ENCODE assay signal across 20 cellular contexts in genomic region chr5:138849439-138849838, GRCh38. TPM values are rescaled to one million over a fixed set of nuclear protein-coding genes. Genes with fewer than 3 reads are reported as not detected.
DNase-seq lines count a peak whose midpoint lies in the region; ATAC-seq, FAIRE-seq and TF ChIP-seq lines count a peak whose summit lies in the region.
"Had no signal": no experiment of that assay in that cellular context is flagged by ENCODE, and none has a peak within 500 bp of the region (broad histone marks: within the 10 kb centered on the region; RNA-seq: fewer than 3 reads in every experiment).

No MANE protein-coding gene starts in this region.

- H3K36me3 ChIP-seq in mesenchymal stem cell (ENCODE audit: control insufficient read depth in 1 of 2, insufficient read depth in 2 of 2, low read depth in 1 of 2, low read length in 2 of 2) = peaks cover 6 to 7% of the 10 kb centered on the region in 2 experiments
- no peaks in the 10 kb centered on the region for H3K36me3 ChIP-seq in kidney (ENCODE audit: control insufficient read depth in 1 of 2, insufficient read depth in 2 of 2, low read length in 2 of 2)
- H3K36me3 ChIP-seq: brain microvascular endothelial cell, right lobe of liver had no signal

- H2BK5ac ChIP-seq in mesenchymal stem cell (ENCODE audit: low read depth, low read length, poor library complexity, severe bottlenecking) = no peak overlapping the region

- ATAC-seq in A549 (no peak), WTC11 (no peak), HG03571 (IDR thresholded peaks at IDR 0.05; ENCODE audit: unreplicated experiment) (no peak)
- ATAC-seq: T-helper 17 cell had no signal

- DNase-seq in A549 (ENCODE audit: low read depth in 1 of 2, low spot score in 1 of 2) (no peak), GM03348 (ENCODE audit: low spot score) (peak; percentile 18), WTC11 (ENCODE audit: low spot score) (no peak), mesenchymal stem cell (no peak), kidney (no peak), NCI-H526 treated with DMSO at 0.1 percent for 48 hours (lab: John Stamatoyannopoulos, UW) (no peak), ACHN (no peak)
- DNase-seq: activated B cell treated with CpG ODN at 0.5 μM for 24 hours; activated CD8-positive, alpha-beta memory T cell treated with anti-CD3 and anti-CD28 coated beads for 24 hours; brain microvascular endothelial cell; GOT3; KBM-7; midbrain; NCI-H1105; NCI-H446 treated with DMSO at 0.1 percent for 48 hours; right lobe of liver; SHP77 treated with DMSO at 0.1 percent for 48 hours; T-helper 17 cell had no signal

- no peak for TF ChIP-seq EP300 in A549 (IDR thresholded peaks at IDR 0.05)

- no peak overlapping the region for H4K91ac ChIP-seq in mesenchymal stem cell (ENCODE audit: low read length)

- no peaks in the 10 kb centered on the region for H3K27me3 Mint-ChIP-seq in WTC11 (ENCODE audit: low read depth)
- H3K27me3 Mint-ChIP-seq: activated B cell treated with CpG ODN at 0.5 μM for 24 hours, T-helper 17 cell had no signal

- no peak overlapping the region for H2BK15ac ChIP-seq in mesenchymal stem cell (ENCODE audit: low read depth, poor library complexity, severe bottlenecking)

- peak overlapping the region; percentile 26 for H3K4me2 ChIP-seq in A549
- no peak overlapping the region for H3K4me2 ChIP-seq in mesenchymal stem cell (ENCODE audit: low read length, poor library complexity, severe bottlenecking)

- no peak overlapping the region for H3K23ac ChIP-seq in mesenchymal stem cell (ENCODE audit: low read length in 2 of 2)

- 0 out of 2 replicates have a peak overlapping the region, but pooled peaks have one; percentile 28 for H3K27ac Mint-ChIP-seq in WTC11
- H3K27ac Mint-ChIP-seq: activated B cell treated with CpG ODN at 0.5 μM for 24 hours; activated naive CD8-positive, alpha-beta T cell; T-helper 17 cell had no signal

- H2BK120ac ChIP-seq in mesenchymal stem cell (ENCODE audit: low read depth, low read length) = no peak overlapping the region

- CTCF ChIA-PET in A549 (lab: Yijun Ruan, JAX) = interaction anchor here (0.6 to 2.8 kb wide), 2 partner anchors 17 to 24 kb away, joined by 3 to 17 read pairs; no protein-coding TSS in a partner anchor
- CTCF ChIA-PET in WTC11 (lab: Charles Lee) = no interaction called here

- H3K18ac ChIP-seq in mesenchymal stem cell (ENCODE audit: low read depth in 1 of 2, low read length in 2 of 2) = no peak overlapping the region

- H3K4ac ChIP-seq in mesenchymal stem cell (ENCODE audit: low read depth in 1 of 2, low read length in 2 of 2) = no peak overlapping the region

- H3K9ac ChIP-seq in mesenchymal stem cell (ENCODE audit: low read length) = peak overlapping the region; percentile 31
- no peak overlapping the region for H3K9ac ChIP-seq in kidney (ENCODE audit: low read length in 2 of 2)

- intact Hi-C loops in kidney (cut with DNase I) = no loop called here

- no peak overlapping the region for H3K4me3 ChIP-seq in A549
- H3K4me3 ChIP-seq in mesenchymal stem cell (ENCODE audit: insufficient read depth in 1 of 2, low read depth in 1 of 2, low read length in 2 of 2) = no peak overlapping the region
- H3K4me3 ChIP-seq in kidney (ENCODE audit: low read length in 2 of 2) = no peak overlapping the region
- H3K4me3 ChIP-seq: right lobe of liver had no signal

- peaks cover 11% of the 10 kb centered on the region for H3K79me1 ChIP-seq in mesenchymal stem cell (replicated peaks; ENCODE audit: low read length, poor library complexity, severe bottlenecking)

- peaks cover 50% of the 10 kb centered on the region for H3K4me1 ChIP-seq in A549
- H3K4me1 ChIP-seq in mesenchymal stem cell (ENCODE audit: control insufficient read depth, insufficient read depth, low read depth, low read length) = no peaks in the 10 kb centered on the region
- H3K4me1 ChIP-seq in kidney (ENCODE audit: control insufficient read depth in 1 of 2, insufficient read depth in 1 of 2, low read depth in 1 of 2, low read length in 2 of 2) = peaks cover 7 to 15% of the 10 kb centered on the region in 2 donors

- no peak overlapping the region for H4K8ac ChIP-seq in mesenchymal stem cell (ENCODE audit: low read length)

- FAIRE-seq in A549 (lab: Jason Lieb, UNC) (no peak), kidney (lab: Jason Lieb, UNC) (no peak)

- peaks cover 67% of the 10 kb centered on the region for H3K4me1 Mint-ChIP-seq in WTC11

- 45% methylated on average over 3 of the region's 3 CpGs for WGBS in A549 (ENCODE audit: missing lambda C conversion rate)
- WGBS in mesenchymal stem cell = 59% methylated on average over 2 of the region's 3 CpGs

- no peaks in the 10 kb centered on the region for H3K27me3 ChIP-seq in mesenchymal stem cell (ENCODE audit: control insufficient read depth in 1 of 2, insufficient read depth in 1 of 2, low read length in 2 of 2)
- H3K27me3 ChIP-seq: brain microvascular endothelial cell, right lobe of liver had no signal

- no peak overlapping the region for H2AK5ac ChIP-seq in mesenchymal stem cell (ENCODE audit: low read length, severe bottlenecking)

- POLR2A ChIA-PET in A549 (lab: Yijun Ruan, JAX) (no interaction called here), WTC11 (lab: Charles Lee) (no interaction called here)

- no peak overlapping the region for H2BK12ac ChIP-seq in mesenchymal stem cell (ENCODE audit: low read length in 2 of 2)

- in situ Hi-C loops in ACHN (cut with HindIII; ENCODE audit: low pct_ligation_motif_present, low pct_unique_long_range_greater_than_20kb, low sequenced_read_pairs) = no loop called here

- TF ChIP-seq RAD21 in A549 (conservative IDR thresholded peaks at IDR 0.05 in 1 of 2, IDR thresholded peaks at IDR 0.05 in 1 of 2) = no peak

- H3K27ac ChIP-seq in A549 (no peak overlapping the region), mesenchymal stem cell (ENCODE audit: low read length, poor library complexity, severe bottlenecking) (no peak overlapping the region), kidney (ENCODE audit: low read depth in 2 of 2, low read length in 2 of 2) (no peak overlapping the region)
- H3K27ac ChIP-seq: brain microvascular endothelial cell, right lobe of liver had no signal

- no peaks in the 10 kb centered on the region for H3K36me3 Mint-ChIP-seq in WTC11
- H3K36me3 Mint-ChIP-seq: activated naive CD8-positive, alpha-beta T cell had no signal

- TF ChIP-seq CTCF in A549 (IDR thresholded peaks at IDR 0.05) (no peak), WTC11 (IDR thresholded peaks at IDR 0.05) (no peak), kidney (IDR thresholded peaks at IDR 0.05; ENCODE audit: borderline replicate concordance, extremely low read depth, insufficient read depth) (no peak)

- H2AFZ ChIP-seq in mesenchymal stem cell (ENCODE audit: low read depth, low read length) = no peak overlapping the region

- no peak for TF ChIP-seq POLR2A in A549 (IDR thresholded peaks at IDR 0.05; ENCODE audit: low read length)

- no peak overlapping the region for H3K14ac ChIP-seq in mesenchymal stem cell (ENCODE audit: low read length in 2 of 2)

- H3K9me3 ChIP-seq in A549 (no peaks in the 10 kb centered on the region), mesenchymal stem cell (ENCODE audit: control insufficient read depth, low read length) (no peaks in the 10 kb centered on the region), kidney (ENCODE audit: control insufficient read depth in 1 of 2, low read length in 2 of 2) (no peaks in the 10 kb centered on the region)
- H3K9me3 ChIP-seq: right lobe of liver had no signal

- no peaks in the 10 kb centered on the region for H3K9me3 Mint-ChIP-seq in WTC11
- H3K9me3 Mint-ChIP-seq: activated B cell treated with CpG ODN at 0.5 μM for 24 hours had no signal

- no peak overlapping the region for H3K4me3 Mint-ChIP-seq in WTC11
- H3K4me3 Mint-ChIP-seq: activated B cell treated with CpG ODN at 0.5 μM for 24 hours; activated naive CD8-positive, alpha-beta T cell; T-helper 17 cell had no signal

TF ChIP-seq in A549, 52 proteins besides CTCF, POLR2A, EP300 and RAD21 (continues in another document):
- TF ChIP-seq ZNF302 (CRISPR knock-in tag; IDR thresholded peaks at IDR 0.05) (no peak), MAZ (IDR thresholded peaks at IDR 0.05; ENCODE audit: borderline replicate concordance, low read depth, low read length) (no peak), HEYL (CRISPR knock-in tag; IDR thresholded peaks at IDR 0.05) (no peak), HOXB13 (CRISPR knock-in tag; IDR thresholded peaks at IDR 0.05; ENCODE audit: low read depth) (no peak), ZSCAN20 (CRISPR knock-in tag; IDR thresholded peaks at IDR 0.05) (no peak), CBX8 (IDR thresholded peaks at IDR 0.05) (no peak), ZFP36 (IDR thresholded peaks at IDR 0.05; ENCODE audit: borderline replicate concordance, partially characterized antibody) (no peak), ZC3H11A (IDR thresholded peaks at IDR 0.05) (no peak), CBX2 (IDR thresholded peaks at IDR 0.05; ENCODE audit: borderline replicate concordance, low read depth) (no peak), KDM1A (IDR thresholded peaks at IDR 0.05; ENCODE audit: low read depth) (no peak)

TF ChIP-seq in WTC11, 78 proteins besides CTCF, POLR2A, EP300 and RAD21:
- TF ChIP-seq E2F4 (CRISPR knock-in tag; IDR thresholded peaks at IDR 0.05; ENCODE audit: borderline replicate concordance, low read depth) = no peak
TF ChIP-seq in WTC11: peak in this region for 0.

RNA-seq across cellular contexts. Expression of gene LRRTM2, which starts 25.7 kb away (rescaled TPM):
- polyA plus RNA-seq in A549 (2011; rRNA removed) (not detected in 2 replicates), A549 (2017; fragmentation: RNase III; extraction: RNeasy Plus Mini Kit Qiagen cat#74134 plus additional on column Dnase treatment) (not detected in 3 replicates), kidney (ENCODE audit: insufficient read depth, low read depth, low replicate concordance) (not detected)
- polyA plus RNA-seq in A549 (2012; cell fraction: cytosol; rRNA removed) = not detected in 2 replicates
- 0.02 TPM in 1 of 2 replicates, not detected in the other for polyA plus RNA-seq in A549 (2012; cell fraction: nucleus; rRNA removed)
- not detected in 2 replicates for polyA minus RNA-seq in A549 (2011; rRNA and poly(A)+ RNA removed)
- total RNA-seq in WTC11 (2021) (not detected in 3 replicates), kidney (0.03 TPM)
- polyA plus RNA-seq in mesenchymal stem cell (2013, experiment 1 of 2) = 0.86 TPM
- polyA plus RNA-seq in mesenchymal stem cell (2013, experiment 2 of 2) = 1.2 TPM
